ENCODE assay signal across 1 cellular context in genomic region chr17:29175349-29175748, GRCh38.
TF ChIP-seq lines count a peak whose summit lies in the region.

No MANE protein-coding gene starts in this region.

TF ChIP-seq in H1, 55 proteins besides CTCF, POLR2A, EP300 and RAD21:
- TF ChIP-seq TBP (IDR thresholded peaks at IDR 0.05; ENCODE audit: low read depth, low read length) (no peak), GTF2F1 (IDR thresholded peaks at IDR 0.05; ENCODE audit: borderline replicate concordance, low read depth, low read length) (no peak), POU5F1 (IDR thresholded peaks at IDR 0.05; ENCODE audit: low read depth, low read length) (no peak), TEAD4 (IDR thresholded peaks at IDR 0.05; ENCODE audit: low read depth, low read length) (no peak), SAP30 (IDR thresholded peaks at IDR 0.05; ENCODE audit: insufficient read depth, insufficient replicate concordance, low read length) (no peak), SIN3A (conservative IDR thresholded peaks at IDR 0.05 in 1 of 2, IDR thresholded peaks at IDR 0.05 in 1 of 2; ENCODE audit: low read depth in 1 of 2, low read length in 2 of 2) (no peak), TAF1 (IDR thresholded peaks at IDR 0.05; ENCODE audit: low read depth, low read length) (no peak), PHF8 (conservative IDR thresholded peaks at IDR 0.05; ENCODE audit: low read depth, low read length) (no peak), CHD7 (IDR thresholded peaks at IDR 0.05; ENCODE audit: insufficient replicate concordance, low read length) (no peak), MAFK (IDR thresholded peaks at IDR 0.05; ENCODE audit: low read depth, low read length) (no peak), E2F6 (IDR thresholded peaks at IDR 0.05) (no peak), HDAC2 (IDR thresholded peaks at IDR 0.05; ENCODE audit: borderline replicate concordance in 1 of 2, low read depth in 2 of 2, low read length in 2 of 2) (no peak), FOSL1 (IDR thresholded peaks at IDR 0.05; ENCODE audit: insufficient read depth, low read depth, low read length) (no peak)
